In genomic region chr7:4929005-4929404, GRCh38 we compare ENCODE assay signal across 26 cellular contexts. TPM values are rescaled to one million over a fixed set of nuclear protein-coding genes. Genes with fewer than 3 reads are reported as not detected.
DNase-seq lines count a peak whose midpoint lies in the region; ATAC-seq, FAIRE-seq and TF ChIP-seq lines count a peak whose summit lies in the region.
"Had no signal": no experiment of that assay in that cellular context is flagged by ENCODE, and none has a peak within 500 bp of the region (broad histone marks: within the 10 kb centered on the region; RNA-seq: fewer than 3 reads in every experiment).

No MANE protein-coding gene starts in this region.

- H3K9me3 ChIP-seq in HepG2 (ENCODE audit: low read length): no peaks in the 10 kb centered on the region
- no peaks in the 10 kb centered on the region for H3K9me3 ChIP-seq in right lobe of liver
- no peaks in the 10 kb centered on the region for H3K9me3 ChIP-seq in K562 (replicated peaks; ENCODE audit: control insufficient read depth, insufficient read depth, low read depth, low read length)
- H3K9me3 ChIP-seq: BE2C had no signal

- intact Hi-C loops in HepG2 (cut with micrococcal nuclease; ENCODE audit: unreplicated experiment) (no loop called here), right lobe of liver (cut with DNase I) (no loop called here), K562 (cut with micrococcal nuclease) (no loop called here)

- H3K4me1 ChIP-seq in HepG2 (ENCODE audit: insufficient read depth, low read length) (no peaks in the 10 kb centered on the region), right lobe of liver (no peaks in the 10 kb centered on the region), K562 (replicated peaks in 1 of 2; ENCODE audit: control insufficient read depth in 2 of 2, insufficient read depth in 2 of 2, low read length in 2 of 2) (no peaks in the 10 kb centered on the region; a peak in 1 of 5 replicates)
- H3K4me1 ChIP-seq: BE2C had no signal

- no CpG with 5 or more reads among the region's 8 CpGs for WGBS in HepG2 (ENCODE audit: low lambda C conversion rate)
- WGBS in right lobe of liver (ENCODE audit: insufficient coverage, low coverage, low lambda C conversion rate, missing lambda C conversion rate): 83% methylated on average over 1 of the region's 8 CpGs
- WGBS in K562 (ENCODE audit: insufficient coverage, low coverage, missing lambda C conversion rate): 3% methylated on average over 8 of the region's 8 CpGs

- in situ Hi-C loops in HepG2 (cut with HindIII; ENCODE audit: extremely low pct_ligation_motif_present, low pct_unique_long_range_greater_than_20kb) (no loop called here), K562 (cut with MboI) (no loop called here)

- H3K4me3 Mint-ChIP-seq in activated naive CD4-positive, alpha-beta T cell treated with anti-CD3 and anti-CD28 coated beads, Interleukin-2, amount 10 ng/mL, durations not matched to agents 7 days and 5 days: no peak overlapping the region
- H3K4me3 Mint-ChIP-seq: CD14-positive monocyte; CD4-positive, alpha-beta memory T cell; CD4-positive, CD25-positive, alpha-beta regulatory T cell; CD8-positive, alpha-beta memory T cell had no signal

- BruUV-seq in HepG2 (replicated peaks; lab: Mats Ljungman, UMichigan) (no TSS peak), K562 (replicated peaks; lab: Mats Ljungman, UMichigan) (no TSS peak)

- TF ChIP-seq RAD21 in HepG2 (CRISPR knock-in tag; IDR thresholded peaks at IDR 0.05): no peak
- no peak for TF ChIP-seq RAD21 in K562 (CRISPR knock-in tag; conservative IDR thresholded peaks at IDR 0.05 in 1 of 2, IDR thresholded peaks at IDR 0.05 in 1 of 2)

- no peaks in the 10 kb centered on the region for H3K36me3 Mint-ChIP-seq in activated naive CD4-positive, alpha-beta T cell treated with anti-CD3 and anti-CD28 coated beads, Interleukin-2, amount 10 ng/mL, durations not matched to agents 7 days and 5 days
- H3K36me3 Mint-ChIP-seq: CD14-positive monocyte; CD4-positive, alpha-beta memory T cell; CD4-positive, CD25-positive, alpha-beta regulatory T cell; CD8-positive, alpha-beta memory T cell had no signal

- H3K4me3 ChIP-seq in HepG2 (replicated peaks in 1 of 3; ENCODE audit: insufficient read depth in 1 of 3, low read depth in 2 of 3, low read length in 3 of 3) (no peak overlapping the region), right lobe of liver (no peak overlapping the region), K562 (no peak overlapping the region)
- H3K4me3 ChIP-seq: BLaER1 had no signal

- no peaks in the 10 kb centered on the region for H4K20me1 ChIP-seq in HepG2 (ENCODE audit: insufficient read depth, low read length)
- H4K20me1 ChIP-seq in K562 (replicated peaks; ENCODE audit: control insufficient read depth, insufficient read depth, low read length): no peaks in the 10 kb centered on the region
- H4K20me1 ChIP-seq: BLaER1 had no signal

- no peaks in the 10 kb centered on the region for H3K4me1 Mint-ChIP-seq in activated naive CD4-positive, alpha-beta T cell treated with anti-CD3 and anti-CD28 coated beads, Interleukin-2, amount 10 ng/mL, durations not matched to agents 7 days and 5 days
- H3K4me1 Mint-ChIP-seq: CD14-positive monocyte; CD4-positive, alpha-beta memory T cell; CD4-positive, CD25-positive, alpha-beta regulatory T cell; CD8-positive, alpha-beta memory T cell had no signal

- POLR2A ChIA-PET in HepG2 (lab: Yijun Ruan, JAX) (no interaction called here), K562 (lab: Yijun Ruan, JAX) (interaction anchor here (0.6 kb wide), 1 partner anchor 629 kb away, joined by 4 read pairs; no protein-coding TSS in a partner anchor)

- no peak for FAIRE-seq in HepG2 (lab: Jason Lieb, UNC)
- FAIRE-seq in K562 (lab: Jason Lieb, UNC): no peak
- FAIRE-seq: G401.6, GM12891, GM19239 had no signal

- DNase-seq in HepG2 (ENCODE audit: low spot score): no peak
- no peak for DNase-seq in right lobe of liver
- no peak for DNase-seq in K562 (ENCODE audit: extremely low read depth in 1 of 4, low spot score in 3 of 4)
- no peak for DNase-seq in activated naive CD4-positive, alpha-beta T cell treated with anti-CD3 and anti-CD28 coated beads, Interleukin-2, amount 10 ng/mL, durations not matched to agents 7 days and 5 days
- no peak for DNase-seq in HK-2 (ENCODE audit: unreplicated experiment)
- DNase-seq: ACHN; BE2C; C1 segment of cervical spinal cord; CD4-positive, alpha-beta memory T cell; CD4-positive, CD25-positive, alpha-beta regulatory T cell; CD8-positive, alpha-beta memory T cell; COR-L47; DMS 273 treated with DMSO at 0.1 percent for 48 hours; DMS153; DMS53; DMS79 treated with DMSO at 0.1 percent for 48 hours; GF-D8 had no signal

- H3K4me2 ChIP-seq in HepG2 (ENCODE audit: low read depth, low read length) (no peak overlapping the region), K562 (ENCODE audit: insufficient read depth, low read length) (no peak overlapping the region)
- H3K4me2 ChIP-seq: BLaER1 had no signal

- no peaks in the 10 kb centered on the region for H3K79me2 ChIP-seq in HepG2 (ENCODE audit: insufficient read depth, low read length)
- no peaks in the 10 kb centered on the region for H3K79me2 ChIP-seq in K562 (ENCODE audit: control insufficient read depth, insufficient read depth, low read length)

- TF ChIP-seq EP300 in HepG2 (IDR thresholded peaks at IDR 0.05; ENCODE audit: low read depth in 2 of 2, low read length in 2 of 2) (no peak), HepG2 (CRISPR knock-in tag; IDR thresholded peaks at IDR 0.05; ENCODE audit: borderline replicate concordance) (no peak), K562 (IDR thresholded peaks at IDR 0.05; ENCODE audit: low read length) (no peak)

- H3K27ac Mint-ChIP-seq in activated naive CD4-positive, alpha-beta T cell treated with anti-CD3 and anti-CD28 coated beads, Interleukin-2, amount 10 ng/mL, durations not matched to agents 7 days and 5 days: no peak overlapping the region
- H3K27ac Mint-ChIP-seq: CD14-positive monocyte; CD4-positive, alpha-beta memory T cell; CD4-positive, CD25-positive, alpha-beta regulatory T cell; CD8-positive, alpha-beta memory T cell had no signal

- H3K9ac ChIP-seq in HepG2 (ENCODE audit: insufficient read depth, low read depth, low read length): no peak overlapping the region
- no peak overlapping the region for H3K9ac ChIP-seq in K562 (ENCODE audit: insufficient read depth in 1 of 2, low read depth in 2 of 2, low read length in 2 of 2)
- H3K9ac ChIP-seq: BLaER1 had no signal

- no peak overlapping the region for H2AFZ ChIP-seq in HepG2 (ENCODE audit: low read length)
- H2AFZ ChIP-seq in K562 (ENCODE audit: low read depth, low read length): no peak overlapping the region

- TF ChIP-seq CTCF in HepG2 (CRISPR knock-in tag; IDR thresholded peaks at IDR 0.05): no peak
- no peak for TF ChIP-seq CTCF in right lobe of liver (IDR thresholded peaks at IDR 0.05)
- TF ChIP-seq CTCF in K562 (IDR thresholded peaks at IDR 0.05 in 2 of 3, conservative IDR thresholded peaks at IDR 0.05 in 1 of 3; ENCODE audit: insufficient read depth in 2 of 3, low read depth in 1 of 3, low read length in 3 of 3): no peak

- no peaks in the 10 kb centered on the region for H3K9me1 ChIP-seq in K562 (ENCODE audit: control insufficient read depth, insufficient read depth, low read length)

- H3K9me3 Mint-ChIP-seq in activated naive CD4-positive, alpha-beta T cell treated with anti-CD3 and anti-CD28 coated beads, Interleukin-2, amount 10 ng/mL, durations not matched to agents 7 days and 5 days: no peaks in the 10 kb centered on the region
- H3K9me3 Mint-ChIP-seq: CD4-positive, alpha-beta memory T cell; CD8-positive, alpha-beta memory T cell had no signal

- H3K27me3 ChIP-seq in HepG2 (ENCODE audit: control insufficient read depth in 1 of 2, insufficient read depth in 2 of 2, low read length in 2 of 2) (peaks cover 3 to 16% of the 10 kb centered on the region in 2 experiments; a peak in 3 of 5 replicates), right lobe of liver (no peaks in the 10 kb centered on the region), K562 (ENCODE audit: control insufficient read depth in 2 of 2, insufficient read depth in 2 of 2, low read length in 2 of 2) (peaks cover 16 to 60% of the 10 kb centered on the region in 2 experiments)
- H3K27me3 ChIP-seq: BLaER1 had no signal

- H3K27ac ChIP-seq in HepG2 (ENCODE audit: extremely low read length, insufficient read depth, low read length) (no peak overlapping the region), right lobe of liver (no peak overlapping the region), K562 (ENCODE audit: extremely low read depth, low read depth, low read length) (no peak overlapping the region)
- H3K27ac ChIP-seq: 22Rv1, BLaER1 had no signal

- ATAC-seq in HepG2: no peak
- ATAC-seq in right lobe of liver: no peak
- no peak for ATAC-seq in K562

- TF ChIP-seq POLR2A in HepG2 (IDR thresholded peaks at IDR 0.05; ENCODE audit: insufficient read depth in 1 of 2, low read depth in 2 of 2, low read length in 2 of 2) (no peak), right lobe of liver (IDR thresholded peaks at IDR 0.05) (no peak), K562 (conservative IDR thresholded peaks at IDR 0.05) (no peak)

- no peaks in the 10 kb centered on the region for H3K27me3 Mint-ChIP-seq in activated naive CD4-positive, alpha-beta T cell treated with anti-CD3 and anti-CD28 coated beads, Interleukin-2, amount 10 ng/mL, durations not matched to agents 7 days and 5 days

- CTCF ChIA-PET in HepG2 (lab: Yijun Ruan, JAX; ENCODE audit: low intra/inter-chr PET ratio, low total read pairs): no interaction called here
- CTCF ChIA-PET in K562 (lab: Yijun Ruan, JAX; ENCODE audit: low intra/inter-chr PET ratio): interaction anchor here (0.7 kb wide), 1 partner anchor 12 kb away, joined by 3 read pairs; no protein-coding TSS in a partner anchor
- CTCF ChIA-PET in activated naive CD4-positive, alpha-beta T cell treated with anti-CD3 and anti-CD28 coated beads, Interleukin-2, amount 10 ng/mL, durations not matched to agents 7 days and 5 days (lab: Charles Lee): interaction anchor here (0.6 kb wide), 1 partner anchor 54 kb away, joined by 3 read pairs; no protein-coding TSS in a partner anchor

- H3K36me3 ChIP-seq in HepG2 (replicated peaks in 1 of 2; ENCODE audit: control insufficient read depth in 1 of 2, insufficient read depth in 2 of 2, low read length in 2 of 2) (no peaks in the 10 kb centered on the region), right lobe of liver (no peaks in the 10 kb centered on the region), K562 (ENCODE audit: control insufficient read depth, insufficient read depth, low read length) (no peaks in the 10 kb centered on the region)
- H3K36me3 ChIP-seq: BE2C, BLaER1 had no signal

RNA-seq across cellular contexts. Expression of gene MMD2, which starts 30.0 kb away (rescaled TPM):
- total RNA-seq in HepG2 (2016; rRNA removed; fragmentation: Illumina TruSeq; extraction: Trizol) (not detected in 2 replicates), right lobe of liver (not detected), K562 (2014; rRNA removed) (0.20 TPM in 1 of 2 replicates, not detected in the other), K562 (2014; rRNA removed; fragmentation: Illumina TruSeq; extraction: Trizol) (not detected in 2 replicates), K562 (2015; rRNA removed; fragmentation: Illumina TruSeq; extraction: Trizol) (not detected in 2 replicates), K562 (2021) (not detected in 2 replicates)
- not detected in 2 replicates for total RNA-seq in HepG2 (2016; cell fraction: cytosol; rRNA removed; fragmentation: Illumina TruSeq; extraction: Trizol; ENCODE audit: low read depth)
- total RNA-seq in HepG2 (2016; cell fraction: insoluble cytoplasmic fraction; rRNA removed; fragmentation: Illumina TruSeq; extraction: Trizol): not detected in 2 replicates
- not detected in 2 replicates for total RNA-seq in HepG2 (2016; cell fraction: membrane; rRNA removed; fragmentation: Illumina TruSeq; extraction: Trizol)
- not detected in 2 replicates for total RNA-seq in HepG2 (2016; cell fraction: nucleus; rRNA removed; fragmentation: Illumina TruSeq; extraction: Trizol)
- polyA plus RNA-seq in HepG2 (2011; rRNA removed) (not detected in 2 replicates), K562 (2011; rRNA removed) (not detected in 2 replicates), K562 (2014; fragmentation: Illumina TruSeq; extraction: Trizol) (not detected in 2 replicates), K562 (2014; fragmentation: Nextera tagmentation; extraction: Ambion mirVana) (not detected), K562 (2014; rRNA removed) (not detected in 2 replicates)
- polyA plus RNA-seq in HepG2 (2011; cell fraction: cytosol; rRNA removed): not detected in 2 replicates
- polyA plus RNA-seq in HepG2 (2011; cell fraction: nucleus; rRNA removed): not detected in 2 replicates
- polyA plus RNA-seq in HepG2 (2012): not detected in 2 replicates
- polyA plus RNA-seq in HepG2 (2016; cell fraction: cytosol; fragmentation: Illumina TruSeq; extraction: Trizol; ENCODE audit: low read depth): not detected in 2 replicates
- not detected in 2 replicates for polyA plus RNA-seq in HepG2 (2016; cell fraction: insoluble cytoplasmic fraction; fragmentation: Illumina TruSeq; extraction: Trizol; ENCODE audit: low read depth)
- polyA plus RNA-seq in HepG2 (2016; cell fraction: membrane; fragmentation: Illumina TruSeq; extraction: Trizol; ENCODE audit: low read depth): not detected in 2 replicates
- not detected in 2 replicates for polyA plus RNA-seq in HepG2 (2016; cell fraction: nucleus; fragmentation: Illumina TruSeq; extraction: Trizol; ENCODE audit: insufficient read depth, low read depth)
- not detected in 2 replicates for polyA minus RNA-seq in HepG2 (2011; rRNA and poly(A)+ RNA removed; ENCODE audit: low replicate concordance)
- not detected in 2 replicates for polyA minus RNA-seq in HepG2 (2011; cell fraction: cytosol; rRNA and poly(A)+ RNA removed)
- polyA minus RNA-seq in HepG2 (2011; cell fraction: nucleus; rRNA and poly(A)+ RNA removed): not detected in 2 replicates
- not detected in 2 replicates for total RNA-seq in K562 (2011; cell fraction: chromatin; rRNA removed; ENCODE audit: low replicate concordance)
- total RNA-seq in K562 (2011; cell fraction: nucleolus; rRNA removed): not detected in 2 replicates
- not detected in 2 replicates for total RNA-seq in K562 (2011; cell fraction: nucleoplasm; rRNA removed)
- polyA plus RNA-seq in K562 (2011; cell fraction: cytosol; rRNA removed): not detected in 2 replicates
- not detected in 2 replicates for polyA plus RNA-seq in K562 (2011; cell fraction: nucleus; rRNA removed)
- polyA plus RNA-seq in K562 (2012): not detected in 2 replicates
- not detected in 2 replicates for polyA minus RNA-seq in K562 (2011; rRNA and poly(A)+ RNA removed)
- not detected in 2 replicates for polyA minus RNA-seq in K562 (2011; cell fraction: cytosol; rRNA and poly(A)+ RNA removed)
- polyA minus RNA-seq in K562 (2011; cell fraction: nucleus; rRNA and poly(A)+ RNA removed): not detected in 2 replicates
- total RNA-seq: A172; A673; CD4-positive, alpha-beta memory T cell; CD4-positive, CD25-positive, alpha-beta regulatory T cell; CD8-positive, alpha-beta memory T cell had no signal
- polyA plus RNA-seq: AG04450; CD14-positive monocyte; CD4-positive, alpha-beta memory T cell; CD4-positive, CD25-positive, alpha-beta regulatory T cell; CD8-positive, alpha-beta memory T cell had no signal

RNA-seq across cellular contexts. Expression of gene RADIL, which starts 45.5 kb away (rescaled TPM):
- total RNA-seq in HepG2 (2016; rRNA removed; fragmentation: Illumina TruSeq; extraction: Trizol) (0.09 and 0.52 TPM in 2 replicates), right lobe of liver (1 to 10 TPM in 1 of 6 experiments, under 1 TPM in 3, not detected in 2; 0.20 to 1.6 (median 0.34) TPM), K562 (2014; rRNA removed) (4.6 and 4.8 TPM in 2 replicates), K562 (2014; rRNA removed; fragmentation: Illumina TruSeq; extraction: Trizol) (0.25 and 0.48 TPM in 2 replicates), K562 (2015; rRNA removed; fragmentation: Illumina TruSeq; extraction: Trizol) (0.91 and 1.4 TPM in 2 replicates), K562 (2021) (8.1 and 8.6 TPM in 2 replicates)
- total RNA-seq in HepG2 (2016; cell fraction: cytosol; rRNA removed; fragmentation: Illumina TruSeq; extraction: Trizol; ENCODE audit: low read depth): not detected in 2 replicates
- 0.06 and 0.11 TPM in 2 replicates for total RNA-seq in HepG2 (2016; cell fraction: insoluble cytoplasmic fraction; rRNA removed; fragmentation: Illumina TruSeq; extraction: Trizol)
- total RNA-seq in HepG2 (2016; cell fraction: membrane; rRNA removed; fragmentation: Illumina TruSeq; extraction: Trizol): 0.24 TPM in 1 of 2 replicates, not detected in the other
- 0.09 TPM in 1 of 2 replicates, not detected in the other for total RNA-seq in HepG2 (2016; cell fraction: nucleus; rRNA removed; fragmentation: Illumina TruSeq; extraction: Trizol)
- polyA plus RNA-seq in HepG2 (2011; rRNA removed) (0.05 TPM in 2 replicates), K562 (2011; rRNA removed) (2.4 and 2.7 TPM in 2 replicates), K562 (2014; fragmentation: Illumina TruSeq; extraction: Trizol) (1.4 and 2.2 TPM in 2 replicates), K562 (2014; fragmentation: Nextera tagmentation; extraction: Ambion mirVana) (under 1 TPM in 1 of 2 experiments, not detected in 1; 0.06 TPM), K562 (2014; rRNA removed) (4.2 and 5.4 TPM in 2 replicates)
- 0.08 and 0.11 TPM in 2 replicates for polyA plus RNA-seq in HepG2 (2011; cell fraction: cytosol; rRNA removed)
- 0.16 and 0.56 TPM in 2 replicates for polyA plus RNA-seq in HepG2 (2011; cell fraction: nucleus; rRNA removed)
- polyA plus RNA-seq in HepG2 (2012): 0.03 and 0.16 TPM in 2 replicates
- polyA plus RNA-seq in HepG2 (2016; cell fraction: cytosol; fragmentation: Illumina TruSeq; extraction: Trizol; ENCODE audit: low read depth): not detected in 2 replicates
- 0.05 and 0.07 TPM in 2 replicates for polyA plus RNA-seq in HepG2 (2016; cell fraction: insoluble cytoplasmic fraction; fragmentation: Illumina TruSeq; extraction: Trizol; ENCODE audit: low read depth)
- polyA plus RNA-seq in HepG2 (2016; cell fraction: membrane; fragmentation: Illumina TruSeq; extraction: Trizol; ENCODE audit: low read depth): 0.05 TPM in 1 of 2 replicates, not detected in the other
- polyA plus RNA-seq in HepG2 (2016; cell fraction: nucleus; fragmentation: Illumina TruSeq; extraction: Trizol; ENCODE audit: insufficient read depth, low read depth): not detected in 2 replicates
- 1.3 TPM in 1 of 2 replicates, not detected in the other for polyA minus RNA-seq in HepG2 (2011; rRNA and poly(A)+ RNA removed; ENCODE audit: low replicate concordance)
- polyA minus RNA-seq in HepG2 (2011; cell fraction: cytosol; rRNA and poly(A)+ RNA removed): not detected in 2 replicates
- 0.52 TPM in 1 of 2 replicates, not detected in the other for polyA minus RNA-seq in HepG2 (2011; cell fraction: nucleus; rRNA and poly(A)+ RNA removed)
- 6.8 and 17.5 TPM in 2 replicates for total RNA-seq in K562 (2011; cell fraction: chromatin; rRNA removed; ENCODE audit: low replicate concordance)
- 12.3 and 13.3 TPM in 2 replicates for total RNA-seq in K562 (2011; cell fraction: nucleolus; rRNA removed)
- total RNA-seq in K562 (2011; cell fraction: nucleoplasm; rRNA removed): 6.7 and 8.8 TPM in 2 replicates
- polyA plus RNA-seq in K562 (2011; cell fraction: cytosol; rRNA removed): 3.6 and 9.7 TPM in 2 replicates
- polyA plus RNA-seq in K562 (2011; cell fraction: nucleus; rRNA removed): 4.8 and 9.7 TPM in 2 replicates
- 2.4 and 5.2 TPM in 2 replicates for polyA plus RNA-seq in K562 (2012)
- polyA minus RNA-seq in K562 (2011; rRNA and poly(A)+ RNA removed): 1.0 and 3.2 TPM in 2 replicates
- polyA minus RNA-seq in K562 (2011; cell fraction: cytosol; rRNA and poly(A)+ RNA removed): 2.8 and 4.6 TPM in 2 replicates
- polyA minus RNA-seq in K562 (2011; cell fraction: nucleus; rRNA and poly(A)+ RNA removed): 3.5 and 5.3 TPM in 2 replicates
- total RNA-seq: CD4-positive, alpha-beta memory T cell; CD4-positive, CD25-positive, alpha-beta regulatory T cell had no signal
- polyA plus RNA-seq: CD14-positive monocyte; CD4-positive, alpha-beta memory T cell; CD4-positive, CD25-positive, alpha-beta regulatory T cell; CD8-positive, alpha-beta memory T cell had no signal

Comparison
In these comparisons a context has a peak if more than half of its experiments do, and no peak if none do; other contexts are left out.
1. Of the 241 proteins assayed by ChIP-seq in both HepG2 and K562: peak only in HepG2: none; only in K562: TFE3; in both: RAD51; in neither: 238; mixed calls (peak in some experiments, not most) for 1.